ENCODE assay signal across 1 cellular context in genomic region chr5:139294372-139295165, GRCh38.
TF ChIP-seq lines count a peak whose summit lies in the region.

No MANE protein-coding gene starts in this region.

TF ChIP-seq in K562, 482 proteins besides CTCF, POLR2A, EP300 and RAD21 (continued from another document and continues in another):
- TF ChIP-seq ZNF407 (IDR thresholded peaks at IDR 0.05; ENCODE audit: low read depth) (no peak), KLF16 (IDR thresholded peaks at IDR 0.05) (no peak), TCF7 (IDR thresholded peaks at IDR 0.05; ENCODE audit: borderline replicate concordance) (no peak), RFX7 (CRISPR knock-in tag; IDR thresholded peaks at IDR 0.05) (no peak), SUPT5H (IDR thresholded peaks at IDR 0.05) (no peak), NFIC (IDR thresholded peaks at IDR 0.05) (no peak; the same call in 1 of the 2 replicates), ETV5 (CRISPR knock-in tag; IDR thresholded peaks at IDR 0.05; ENCODE audit: low read depth) (no peak; the same call in 1 of the 2 replicates), GTF2E2 (tag; IDR thresholded peaks at IDR 0.05) (peak; percentile 34; the same call in 1 of the 2 replicates), ZNF318 (IDR thresholded peaks at IDR 0.05; ENCODE audit: borderline replicate concordance in 1 of 2, low read depth in 1 of 2) (no peak), NR4A1 (CRISPR knock-in tag; IDR thresholded peaks at IDR 0.05) (no peak), NR4A1 (tag; IDR thresholded peaks at IDR 0.05) (no peak), ZNF24 (IDR thresholded peaks at IDR 0.05) (no peak), RBM15 (IDR thresholded peaks at IDR 0.05; ENCODE audit: insufficient read depth, low read length) (no peak), ZKSCAN3 (CRISPR knock-in tag; IDR thresholded peaks at IDR 0.05) (no peak), ETV1 (tag; conservative IDR thresholded peaks at IDR 0.05; ENCODE audit: low read depth) (peak; percentile 67), FOS (IDR thresholded peaks at IDR 0.05; ENCODE audit: extremely low read depth, insufficient read length) (no peak), HDGF (IDR thresholded peaks at IDR 0.05) (no peak), HEY1 (CRISPR knock-in tag; IDR thresholded peaks at IDR 0.05; ENCODE audit: borderline replicate concordance) (no peak), ZNF512 (tag; IDR thresholded peaks at IDR 0.05) (no peak), POU5F1 (IDR thresholded peaks at IDR 0.05; ENCODE audit: borderline replicate concordance, low read depth, low read length, partially characterized antibody) (no peak), HOXB6 (CRISPR knock-in tag; IDR thresholded peaks at IDR 0.05; ENCODE audit: borderline replicate concordance) (no peak), ZNF696 (CRISPR knock-in tag; conservative IDR thresholded peaks at IDR 0.05) (no peak), ZMIZ1 (IDR thresholded peaks at IDR 0.05; ENCODE audit: low read depth in 2 of 2, low read length in 2 of 2) (no peak), ILF3 (IDR thresholded peaks at IDR 0.05; ENCODE audit: borderline replicate concordance) (no peak), ZC3H4 (CRISPR knock-in tag; IDR thresholded peaks at IDR 0.05; ENCODE audit: borderline replicate concordance) (no peak), SMARCA4 (IDR thresholded peaks at IDR 0.05) (no peak; the same call in 1 of the 2 replicates)
- TF ChIP-seq, protein P1, sequence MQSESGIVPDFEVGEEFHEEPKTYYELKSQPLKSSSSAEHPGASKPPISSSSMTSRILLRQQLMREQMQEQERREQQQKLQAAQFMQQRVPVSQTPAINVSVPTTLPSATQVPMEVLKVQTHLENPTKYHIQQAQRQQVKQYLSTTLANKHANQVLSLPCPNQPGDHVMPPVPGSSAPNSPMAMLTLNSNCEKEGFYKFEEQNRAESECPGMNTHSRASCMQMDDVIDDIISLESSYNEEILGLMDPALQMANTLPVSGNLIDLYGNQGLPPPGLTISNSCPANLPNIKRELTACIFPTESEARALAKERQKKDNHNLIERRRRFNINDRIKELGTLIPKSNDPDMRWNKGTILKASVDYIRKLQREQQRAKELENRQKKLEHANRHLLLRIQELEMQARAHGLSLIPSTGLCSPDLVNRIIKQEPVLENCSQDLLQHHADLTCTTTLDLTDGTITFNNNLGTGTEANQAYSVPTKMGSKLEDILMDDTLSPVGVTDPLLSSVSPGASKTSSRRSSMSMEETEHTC (IDR thresholded peaks at IDR 0.05), result no peak
- TF ChIP-seq, protein P2, sequence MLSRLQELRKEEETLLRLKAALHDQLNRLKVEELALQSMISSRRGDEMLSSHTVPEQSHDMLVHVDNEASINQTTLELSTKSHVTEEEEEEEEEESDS (CRISPR knock-in tag; IDR thresholded peaks at IDR 0.05), result no peak
